ENCODE assay signal across 8 cellular contexts in genomic region chr6:107458687-107459282, GRCh38. TPM values are rescaled to one million over a fixed set of nuclear protein-coding genes. Genes with fewer than 3 reads are reported as not detected.
DNase-seq lines count a peak whose midpoint lies in the region; ATAC-seq and TF ChIP-seq lines count a peak whose summit lies in the region.

No MANE protein-coding gene starts in this region.

- H3K9me2 ChIP-seq in PC-9 (ENCODE audit: insufficient read depth) = no peaks in the 10 kb centered on the region

- H3K36me3 ChIP-seq in PC-9 (ENCODE audit: low read depth) (no peaks in the 10 kb centered on the region), iPS-18a (ENCODE audit: control insufficient read depth, low read depth, low read length) (no peaks in the 10 kb centered on the region), skeletal muscle satellite cell (ENCODE audit: insufficient read depth, low read length) (no peaks in the 10 kb centered on the region)

- intact Hi-C loops in PC-9 (cut with micrococcal nuclease; ENCODE audit: unreplicated experiment) = loop anchor here (2.0 to 5.0 kb wide), 3 partner anchors 199 to 316 kb away; no protein-coding TSS in a partner anchor

- TSS peak; percentile 62 for BruUV-seq in PC-9 (replicated peaks; lab: Mats Ljungman, UMichigan)

- peak; percentile 9 for DNase-seq in COLO829 (ENCODE audit: low spot score)
- DNase-seq in GM19240 (ENCODE audit: insufficient read length, low spot score) = peak; percentile 23
- DNase-seq in PC-9 = peak in 1 of 2 experiments; percentile 26
- DNase-seq in amniotic epithelial cell (ENCODE audit: low read depth) = peak; percentile 32
- no peak for DNase-seq in erythroblast (lab: John Stamatoyannopoulos, UW)

- CTCF ChIA-PET in PC-9 (lab: Charles Lee) = interaction anchor here (1.1 kb wide), 1 partner anchor 141 kb away, joined by 7 read pairs; no protein-coding TSS in a partner anchor

- H3K9ac ChIP-seq in iPS-18a (ENCODE audit: low read length) = peak overlapping the region; percentile 71
- peak overlapping the region; percentile 83 for H3K9ac ChIP-seq in skeletal muscle satellite cell (ENCODE audit: low read depth, low read length)

- no peaks in the 10 kb centered on the region for H3K27me3 ChIP-seq in PC-9 (ENCODE audit: insufficient read depth, low read depth)
- no peaks in the 10 kb centered on the region for H3K27me3 ChIP-seq in iPS-18a (ENCODE audit: control insufficient read depth, insufficient read depth, low read length)
- H3K27me3 ChIP-seq in skeletal muscle satellite cell (ENCODE audit: control insufficient read depth, insufficient read depth, low read length) = no peaks in the 10 kb centered on the region

- peaks cover 20% of the 10 kb centered on the region for H3K4me1 ChIP-seq in PC-9 (replicated peaks; ENCODE audit: insufficient read depth)
- H3K4me1 ChIP-seq in iPS-18a (ENCODE audit: control insufficient read depth, low read depth, low read length) = peaks cover 4% of the 10 kb centered on the region
- peaks cover 7% of the 10 kb centered on the region for H3K4me1 ChIP-seq in skeletal muscle satellite cell (ENCODE audit: control insufficient read depth, insufficient read depth, low read length)

- TF ChIP-seq CTCF in PC-9 (conservative IDR thresholded peaks at IDR 0.05) = no peak

- H3K79me2 ChIP-seq in PC-9 (ENCODE audit: low read depth) = peaks cover 49% of the 10 kb centered on the region

- peak; percentile 33 for ATAC-seq in HG03354 (IDR thresholded peaks at IDR 0.05; ENCODE audit: poor library complexity, severe bottlenecking, unreplicated experiment)

- no peaks in the 10 kb centered on the region; the same call in 1 of the 2 replicates for H3K9me3 ChIP-seq in PC-9 (ENCODE audit: insufficient read depth, low read depth)
- no peaks in the 10 kb centered on the region for H3K9me3 ChIP-seq in iPS-18a (ENCODE audit: control insufficient read depth, low read depth, low read length)
- no peaks in the 10 kb centered on the region for H3K9me3 ChIP-seq in skeletal muscle satellite cell (replicated peaks; ENCODE audit: low read length)

- no peak for TF ChIP-seq POLR2A in erythroblast (IDR thresholded peaks at IDR 0.05; ENCODE audit: low read length)

- POLR2A ChIA-PET in PC-9 (lab: Charles Lee; ENCODE audit: unreplicated experiment) = interaction anchor here (0.5 to 1.0 kb wide), 5 partner anchors 127 to 1447 kb away, joined by 3 to 8 read pairs (median 4); partner anchors contain the start of gene SEC63

- peak overlapping the region; percentile 67 for H3K27ac ChIP-seq in PC-9
- H3K27ac ChIP-seq in iPS-18a (ENCODE audit: low read length) = peak overlapping the region; percentile 43

- H4K20me1 ChIP-seq in PC-9 (ENCODE audit: insufficient read depth) = no peaks in the 10 kb centered on the region

- H3K4me2 ChIP-seq in PC-9 (peak overlapping the region; percentile 96), skeletal muscle satellite cell (ENCODE audit: low read length) (peak overlapping the region; percentile 91)

- H3F3A ChIP-seq in PC-9 (ENCODE audit: insufficient read depth, low read depth) = peaks cover 5% of the 10 kb centered on the region; the same call in 1 of the 2 replicates

- peak overlapping the region; percentile 96 for H2AFZ ChIP-seq in PC-9

- peak overlapping the region; percentile 82 for H3K4me3 ChIP-seq in PC-9
- peak overlapping the region; percentile 87 for H3K4me3 ChIP-seq in iPS-18a (ENCODE audit: low read length)
- peak overlapping the region; percentile 94 for H3K4me3 ChIP-seq in skeletal muscle satellite cell (ENCODE audit: low read length)

RNA-seq across cellular contexts. Expression of gene PDSS2, which starts 0.6 kb away (rescaled TPM):
- total RNA-seq in PC-9 (2021) = 17.2 and 17.8 TPM in 2 replicates
- total RNA-seq in skeletal muscle satellite cell (2012; rRNA removed) = 13.4 and 18.6 TPM in 2 replicates

RNA-seq across cellular contexts. Expression of gene SOBP, which starts 31.1 kb away (rescaled TPM):
- 0.22 TPM in 1 of 2 replicates, not detected in the other for total RNA-seq in PC-9 (2021)
- 7.4 and 12.5 TPM in 2 replicates for total RNA-seq in skeletal muscle satellite cell (2012; rRNA removed)

Comparison
In these comparisons a context has a peak if more than half of its experiments do, and no peak if none do; other contexts are left out.
1. DNase-seq: peak in COLO829 (single experiment), GM19240 (single experiment) and amniotic epithelial cell (single experiment); none in erythroblast (0 of 2).
2. Peak in every context shown above with its lines, with median percentiles within 50 percentile points of each other: H3K4me3 ChIP-seq.